In the genomic region with DNA sequence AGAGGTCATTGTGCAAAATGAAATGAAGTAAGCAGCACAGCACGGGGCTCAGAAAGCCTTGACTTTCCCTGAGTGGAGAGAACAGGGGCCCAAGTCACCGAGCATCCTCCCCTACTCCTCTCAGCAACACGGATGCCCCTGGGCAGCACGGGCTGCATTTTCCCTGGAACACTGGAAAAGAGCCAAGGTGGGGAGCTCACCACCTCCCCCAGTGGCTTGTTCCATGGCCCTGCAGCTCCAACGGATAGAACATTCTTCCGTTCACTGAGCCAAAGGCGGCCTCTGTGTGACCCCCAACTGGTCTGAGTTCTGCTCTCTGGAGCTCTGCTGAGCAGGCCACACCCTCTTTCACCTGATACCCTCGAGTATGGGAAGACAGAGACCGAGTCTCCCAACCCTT, we compare ENCODE assay signal across 1 cellular context.
TF ChIP-seq lines count a peak whose summit lies in the region.

No MANE protein-coding gene starts in this region.

TF ChIP-seq in A549, 52 proteins besides CTCF, POLR2A, EP300 and RAD21 (continued from another document):
- TF ChIP-seq, protein P1, sequence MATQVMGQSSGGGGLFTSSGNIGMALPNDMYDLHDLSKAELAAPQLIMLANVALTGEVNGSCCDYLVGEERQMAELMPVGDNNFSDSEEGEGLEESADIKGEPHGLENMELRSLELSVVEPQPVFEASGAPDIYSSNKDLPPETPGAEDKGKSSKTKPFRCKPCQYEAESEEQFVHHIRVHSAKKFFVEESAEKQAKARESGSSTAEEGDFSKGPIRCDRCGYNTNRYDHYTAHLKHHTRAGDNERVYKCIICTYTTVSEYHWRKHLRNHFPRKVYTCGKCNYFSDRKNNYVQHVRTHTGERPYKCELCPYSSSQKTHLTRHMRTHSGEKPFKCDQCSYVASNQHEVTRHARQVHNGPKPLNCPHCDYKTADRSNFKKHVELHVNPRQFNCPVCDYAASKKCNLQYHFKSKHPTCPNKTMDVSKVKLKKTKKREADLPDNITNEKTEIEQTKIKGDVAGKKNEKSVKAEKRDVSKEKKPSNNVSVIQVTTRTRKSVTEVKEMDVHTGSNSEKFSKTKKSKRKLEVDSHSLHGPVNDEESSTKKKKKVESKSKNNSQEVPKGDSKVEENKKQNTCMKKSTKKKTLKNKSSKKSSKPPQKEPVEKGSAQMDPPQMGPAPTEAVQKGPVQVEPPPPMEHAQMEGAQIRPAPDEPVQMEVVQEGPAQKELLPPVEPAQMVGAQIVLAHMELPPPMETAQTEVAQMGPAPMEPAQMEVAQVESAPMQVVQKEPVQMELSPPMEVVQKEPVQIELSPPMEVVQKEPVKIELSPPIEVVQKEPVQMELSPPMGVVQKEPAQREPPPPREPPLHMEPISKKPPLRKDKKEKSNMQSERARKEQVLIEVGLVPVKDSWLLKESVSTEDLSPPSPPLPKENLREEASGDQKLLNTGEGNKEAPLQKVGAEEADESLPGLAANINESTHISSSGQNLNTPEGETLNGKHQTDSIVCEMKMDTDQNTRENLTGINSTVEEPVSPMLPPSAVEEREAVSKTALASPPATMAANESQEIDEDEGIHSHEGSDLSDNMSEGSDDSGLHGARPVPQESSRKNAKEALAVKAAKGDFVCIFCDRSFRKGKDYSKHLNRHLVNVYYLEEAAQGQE (IDR thresholded peaks at IDR 0.05), result no peak
- TF ChIP-seq ZC3H11A (IDR thresholded peaks at IDR 0.05) (no peak), CEBPB (IDR thresholded peaks at IDR 0.05) (no peak), BHLHE40 (IDR thresholded peaks at IDR 0.05; ENCODE audit: low read depth, low read length) (no peak), ZNF302 (CRISPR knock-in tag; IDR thresholded peaks at IDR 0.05) (no peak), JUNB (IDR thresholded peaks at IDR 0.05) (no peak), SREBF2 (IDR thresholded peaks at IDR 0.05) (no peak)
TF ChIP-seq in A549: peak in this region for 0.
